Comparison of ENCODE assay signal across 16 cellular contexts in the genomic region with DNA sequence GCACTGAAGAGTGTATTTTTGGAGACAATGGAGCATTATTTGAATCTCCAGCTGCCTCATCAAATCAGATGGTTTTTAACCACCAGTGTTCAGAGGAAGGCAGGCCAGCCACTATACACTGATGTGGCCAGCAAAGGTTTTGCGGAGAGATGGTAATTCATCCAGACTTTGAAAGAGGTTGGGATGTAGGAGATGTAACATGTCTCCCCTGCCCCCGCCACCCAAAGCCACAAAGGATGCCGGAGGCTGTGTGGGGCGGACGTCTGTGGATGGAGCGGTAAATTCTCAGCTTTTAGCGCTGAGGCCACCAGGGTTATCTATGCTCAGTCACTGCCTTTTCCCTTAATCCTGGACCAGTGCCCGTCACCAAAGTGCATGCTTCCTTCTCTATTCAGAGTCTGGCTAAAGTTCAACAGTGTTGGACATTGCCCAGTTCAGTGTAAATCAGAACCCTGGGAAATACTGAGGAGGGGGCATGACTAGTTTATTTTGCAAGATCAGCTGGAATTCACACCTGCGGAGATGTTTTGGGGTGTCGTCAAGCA.
DNase-seq lines count a peak whose midpoint lies in the region; TF ChIP-seq lines count a peak whose summit lies in the region.
"Had no signal": no experiment of that assay in that cellular context is flagged by ENCODE, and none has a peak within 500 bp of the region (broad histone marks: within the 10 kb centered on the region; RNA-seq: fewer than 3 reads in every experiment).

No MANE protein-coding gene starts in this region.

- H3K4me3 ChIP-seq in LNCaP clone FGC (ENCODE audit: low read depth, low read length) = no peak overlapping the region
- H3K4me3 ChIP-seq in foreskin fibroblast (ENCODE audit: low read depth in 1 of 2, low read length in 2 of 2) = no peak overlapping the region
- H3K4me3 ChIP-seq: SJSA1 had no signal

- no peaks in the 10 kb centered on the region for H3K27me3 ChIP-seq in layer of hippocampus (ENCODE audit: control insufficient read depth, insufficient read depth, low read length)
- H3K27me3 ChIP-seq: foreskin keratinocyte, SJSA1 had no signal

- H3K27ac ChIP-seq in angular gyrus (ENCODE audit: low read depth, low read length) (peak overlapping the region; percentile 88), layer of hippocampus (ENCODE audit: low read depth, low read length) (peak overlapping the region; percentile 84), substantia nigra (ENCODE audit: low read depth, low read length, poor library complexity, severe bottlenecking) (peak overlapping the region; percentile 82)
- H3K27ac ChIP-seq: foreskin keratinocyte, SJSA1 had no signal

- TF ChIP-seq CTCF in LNCaP clone FGC (IDR thresholded peaks at IDR 0.05; ENCODE audit: control insufficient read depth, extremely low read depth, insufficient read depth) (no peak), foreskin fibroblast (IDR thresholded peaks at IDR 0.05; ENCODE audit: low read depth, low read length) (no peak)

- DNase-seq in LNCaP clone FGC (ENCODE audit: low read depth) (peak; percentile 17), substantia nigra (lab: John Stamatoyannopoulos, UW) (peak in 13 of 49 donors; percentile 13 to 53 (median 23)), foreskin fibroblast (no peak), T1000 (lab: John Stamatoyannopoulos, UW) (no peak)
- no peak for DNase-seq in activated T-cell treated with anti-CD3 and anti-CD28 coated beads, Interleukin-2, amount 50 U/mL, for 48 hours
- DNase-seq: activated CD8-positive, alpha-beta T cell treated with anti-CD3 and anti-CD28 coated beads for 36 hours; CD4-positive, alpha-beta T cell; effector CD8-positive, alpha-beta T cell; foreskin keratinocyte; H9; NCI-H2171; occipital lobe; stimulated activated CD4-positive, alpha-beta T cell treated with anti-CD3 and anti-CD28 coated beads, Interleukin-12 subunit alpha, Interleukin-12 subunit beta, amount 100 ng/mL, for 4 hours had no signal
